12 cellular contexts compared by ENCODE assay signal in genomic region chr7:132354527-132354926, GRCh38.
"Had no signal": no experiment of that assay in that cellular context is flagged by ENCODE, and none has a peak within 500 bp of the region (broad histone marks: within the 10 kb centered on the region; RNA-seq: fewer than 3 reads in every experiment).

No MANE protein-coding gene starts in this region.

- ATAC-seq: gastroesophageal sphincter had no signal

- H3K9me3 ChIP-seq: gastroesophageal sphincter, thyroid gland had no signal

- H3K4me1 Mint-ChIP-seq: activated B cell treated with CpG ODN at 0.5 μM for 24 hours; activated CD4-positive, alpha-beta T cell treated with anti-CD3 and anti-CD28 coated beads, Interleukin-2, amount 10 ng/mL, durations not matched to agents 7 days and 5 days; activated naive CD4-positive, alpha-beta T cell treated with anti-CD3 and anti-CD28 coated beads, Interleukin-2, amount 50 U/mL, for 24 hours; central memory CD8-positive, alpha-beta T cell had no signal

- H3K4me3 ChIP-seq: gastroesophageal sphincter, skin epidermis, thyroid gland had no signal

- H3K79me2 ChIP-seq: parathyroid adenoma had no signal

- H3K27me3 ChIP-seq: thyroid gland had no signal

- H3K27ac ChIP-seq: gastroesophageal sphincter, parathyroid adenoma, thyroid gland had no signal

- H3K36me3 Mint-ChIP-seq: activated naive CD4-positive, alpha-beta T cell treated with anti-CD3 and anti-CD28 coated beads, Interleukin-2, amount 50 U/mL, for 24 hours; brain had no signal

- H2AFZ ChIP-seq: parathyroid adenoma had no signal

- H3K27ac Mint-ChIP-seq: activated B cell treated with CpG ODN at 0.5 μM for 24 hours; activated CD4-positive, alpha-beta T cell treated with anti-CD3 and anti-CD28 coated beads, Interleukin-2, amount 10 ng/mL, durations not matched to agents 7 days and 5 days had no signal

- H3K4me3 Mint-ChIP-seq: activated B cell treated with CpG ODN at 0.5 μM for 24 hours; activated CD4-positive, alpha-beta T cell treated with anti-CD3 and anti-CD28 coated beads, Interleukin-2, amount 10 ng/mL, durations not matched to agents 7 days and 5 days; activated naive CD4-positive, alpha-beta T cell treated with anti-CD3 and anti-CD28 coated beads, Interleukin-2, amount 50 U/mL, for 24 hours; brain; central memory CD8-positive, alpha-beta T cell; neural crest cell had no signal

- H3K36me3 ChIP-seq: gastroesophageal sphincter, thyroid gland had no signal

- DNase-seq: activated B cell treated with CpG ODN at 0.5 μM for 24 hours; activated CD4-positive, alpha-beta T cell treated with anti-CD3 and anti-CD28 coated beads, Interleukin-2, amount 10 ng/mL, durations not matched to agents 7 days and 5 days; amygdala; effector memory CD4-positive, alpha-beta T cell; thyroid gland had no signal

- H3K9ac ChIP-seq: parathyroid adenoma had no signal

- H3K9me3 Mint-ChIP-seq: activated B cell treated with CpG ODN at 0.5 μM for 24 hours; activated CD4-positive, alpha-beta T cell treated with anti-CD3 and anti-CD28 coated beads, Interleukin-2, amount 10 ng/mL, durations not matched to agents 7 days and 5 days; activated naive CD4-positive, alpha-beta T cell treated with anti-CD3 and anti-CD28 coated beads, Interleukin-2, amount 50 U/mL, for 24 hours; central memory CD8-positive, alpha-beta T cell had no signal

- H3K4me1 ChIP-seq: parathyroid adenoma had no signal
